ENCODE assay signal across 8 cellular contexts in genomic region chr9:105053209-105053652, GRCh38.
DNase-seq lines count a peak whose midpoint lies in the region; ATAC-seq and TF ChIP-seq lines count a peak whose summit lies in the region.

No MANE protein-coding gene starts in this region.

- BruUV-seq in Calu3 (replicated peaks; lab: Mats Ljungman, UMichigan), result no TSS peak

- no peaks in the 10 kb centered on the region for H3K9me3 Mint-ChIP-seq in Calu3 (ENCODE audit: low read depth, unreplicated experiment)

- peaks cover 24% of the 10 kb centered on the region for H3K4me1 Mint-ChIP-seq in Calu3 (ENCODE audit: low read depth, unreplicated experiment)

- H3K27me3 ChIP-seq in left ventricle myocardium inferior (ENCODE audit: low read depth), result no peaks in the 10 kb centered on the region

- H3K27ac ChIP-seq in left ventricle myocardium inferior (replicated peaks), result no peak overlapping the region

- H3K36me3 ChIP-seq in left ventricle myocardium inferior, result no peaks in the 10 kb centered on the region

- CTCF ChIA-PET in Calu3 (lab: Charles Lee), result no interaction called here

- peaks cover 10% of the 10 kb centered on the region for H3K36me3 Mint-ChIP-seq in Calu3 (ENCODE audit: insufficient read depth, unreplicated experiment)

- intact Hi-C loops in Calu3 (cut with micrococcal nuclease; ENCODE audit: unreplicated experiment), result no loop called here
- intact Hi-C loops in left ventricle myocardium inferior (cut with micrococcal nuclease), result no loop called here
- intact Hi-C loops in sciatic nerve (cut with DNase I), result no loop called here

- H3K4me3 ChIP-seq in left ventricle myocardium inferior, result no peak overlapping the region

- no peak for TF ChIP-seq CTCF in Calu3 (IDR thresholded peaks at IDR 0.05; ENCODE audit: unreplicated experiment)
- no peak for TF ChIP-seq CTCF in left ventricle myocardium inferior (IDR thresholded peaks at IDR 0.05; ENCODE audit: borderline replicate concordance)

- no peak overlapping the region for H3K4me3 Mint-ChIP-seq in Calu3 (ENCODE audit: low read depth, unreplicated experiment)

- ATAC-seq in HG02642 (IDR thresholded peaks at IDR 0.05; ENCODE audit: poor library complexity, unreplicated experiment) (peak; percentile 84), sciatic nerve (no peak)

- no peaks in the 10 kb centered on the region for H3K27me3 Mint-ChIP-seq in Calu3 (ENCODE audit: unreplicated experiment)

- peaks cover 12% of the 10 kb centered on the region for H3K9me3 ChIP-seq in left ventricle myocardium inferior (replicated peaks)

- H3K27ac Mint-ChIP-seq in Calu3 (ENCODE audit: unreplicated experiment), result peak overlapping the region; percentile 51

- no peaks in the 10 kb centered on the region for H3K4me1 ChIP-seq in left ventricle myocardium inferior

- DNase-seq in Calu3 (peak; percentile 42), glomerular visceral epithelial cell (ENCODE audit: extremely low spot score) (peak; percentile 93), occipital lobe (lab: John Stamatoyannopoulos, UW) (no peak), left ventricle myocardium inferior (no peak), sciatic nerve (ENCODE audit: low spot score) (no peak), cerebellar cortex (ENCODE audit: low spot score) (no peak)
- DNase-seq in activated CD4-positive, alpha-beta T cell treated with anti-CD3 and anti-CD28 coated beads for 4 hours, result peak; percentile 17 to 37

Comparison
In these comparisons a context has a peak if more than half of its experiments do, and no peak if none do; other contexts are left out.
1. DNase-seq: peak in Calu3 (single experiment), activated CD4-positive, alpha-beta T cell treated with anti-CD3 and anti-CD28 coated beads for 4 hours (2 of 2) and glomerular visceral epithelial cell (single experiment); none in occipital lobe (single experiment), left ventricle myocardium inferior (single experiment), sciatic nerve (single experiment) and cerebellar cortex (single experiment).